Comparison of ENCODE assay signal across 8 cellular contexts in genomic region chr7:24911213-24911603, GRCh38.
DNase-seq lines count a peak whose midpoint lies in the region; ATAC-seq, FAIRE-seq and TF ChIP-seq lines count a peak whose summit lies in the region.

No MANE protein-coding gene starts in this region.

- no peaks in the 10 kb centered on the region for H3K9me3 ChIP-seq in osteoblast (ENCODE audit: low read depth, low read length)
- H3K9me3 ChIP-seq in stomach = no peaks in the 10 kb centered on the region

- no peak for FAIRE-seq in H54 (lab: Jason Lieb, UNC)

- peak overlapping the region; percentile 5 for H3K4me2 ChIP-seq in osteoblast (ENCODE audit: insufficient read depth, low read length)

- TF ChIP-seq POLR2A in stomach (IDR thresholded peaks at IDR 0.05) (no peak), H54 (IDR thresholded peaks at IDR 0.05; ENCODE audit: low read depth, low read length) (no peak)

- H3K9me3 Mint-ChIP-seq in activated CD4-positive, alpha-beta T cell treated with anti-CD3 and anti-CD28 coated beads, Interleukin-2, amount 10 ng/mL, durations not matched to agents 24 days and 14 days = peaks cover 13% of the 10 kb centered on the region

- H3K27ac ChIP-seq in osteoblast (ENCODE audit: low read depth, low read length) = peak overlapping the region; percentile 4
- H3K27ac ChIP-seq in stomach = peak overlapping the region in 1 of 5 donors; percentile 11

- H3K4me1 Mint-ChIP-seq in activated CD4-positive, alpha-beta T cell treated with anti-CD3 and anti-CD28 coated beads, Interleukin-2, amount 10 ng/mL, durations not matched to agents 24 days and 14 days = peaks cover 54% of the 10 kb centered on the region

- H3K36me3 ChIP-seq in osteoblast (ENCODE audit: insufficient read depth, low read length) (no peaks in the 10 kb centered on the region), stomach (no peaks in the 10 kb centered on the region)

- no peak for TF ChIP-seq EP300 in stomach (IDR thresholded peaks at IDR 0.05)

- TF ChIP-seq CTCF in osteoblast (IDR thresholded peaks at IDR 0.05; ENCODE audit: extremely low read depth, low read depth, low read length) (no peak), stomach (IDR thresholded peaks at IDR 0.05) (no peak)

- H3K36me3 Mint-ChIP-seq in activated CD4-positive, alpha-beta T cell treated with anti-CD3 and anti-CD28 coated beads, Interleukin-2, amount 10 ng/mL, durations not matched to agents 24 days and 14 days (ENCODE audit: low read depth) = peaks cover 30% of the 10 kb centered on the region

- H3K27ac Mint-ChIP-seq in activated CD4-positive, alpha-beta T cell treated with anti-CD3 and anti-CD28 coated beads, Interleukin-2, amount 10 ng/mL, durations not matched to agents 24 days and 14 days = peak overlapping the region; percentile 97

- H3K27me3 Mint-ChIP-seq in activated CD4-positive, alpha-beta T cell treated with anti-CD3 and anti-CD28 coated beads, Interleukin-2, amount 10 ng/mL, durations not matched to agents 24 days and 14 days = no peaks in the 10 kb centered on the region

- H3K27me3 ChIP-seq in osteoblast (ENCODE audit: insufficient read depth, low read length) (no peaks in the 10 kb centered on the region), stomach (no peaks in the 10 kb centered on the region)

- H3K4me3 ChIP-seq in osteoblast (ENCODE audit: insufficient read depth, low read length) (no peak overlapping the region), stomach (no peak overlapping the region)

- ATAC-seq in HG02623 (IDR thresholded peaks at IDR 0.05; ENCODE audit: unreplicated experiment) = peak; percentile 36

- H3K4me1 ChIP-seq in osteoblast (ENCODE audit: insufficient read depth, low read length) (peaks cover 37% of the 10 kb centered on the region), stomach (peaks cover 9 to 49% (median 21%) of the 10 kb centered on the region in 4 donors)

- intact Hi-C loops in activated CD4-positive, alpha-beta T cell treated with anti-CD3 and anti-CD28 coated beads, Interleukin-2, amount 10 ng/mL, durations not matched to agents 24 days and 14 days (cut with micrococcal nuclease) = loop anchor here (1.0 kb wide), 1 partner anchor 10 kb away; no protein-coding TSS in a partner anchor
- intact Hi-C loops in stomach (cut with DNase I; ENCODE audit: low total_unique reads) = no loop called here

- peaks cover 2% of the 10 kb centered on the region for H4K20me1 ChIP-seq in osteoblast (ENCODE audit: insufficient read depth, low read length)

- H3K79me2 ChIP-seq in osteoblast (ENCODE audit: insufficient read depth, low read length) = peaks cover 91% of the 10 kb centered on the region

- peak overlapping the region; percentile 76 for H3K4me3 Mint-ChIP-seq in activated CD4-positive, alpha-beta T cell treated with anti-CD3 and anti-CD28 coated beads, Interleukin-2, amount 10 ng/mL, durations not matched to agents 24 days and 14 days

- DNase-seq in activated CD4-positive, alpha-beta T cell treated with anti-CD3 and anti-CD28 coated beads, Interleukin-2, amount 10 ng/mL, durations not matched to agents 24 days and 14 days = peak; percentile 80
- no peak for DNase-seq in activated CD4-positive, alpha-beta T cell treated with anti-CD3 and anti-CD28 coated beads, Interleukin-2, amount 50 U/mL, for 48 hours
- DNase-seq in OCI-M1 (lab: John Stamatoyannopoulos, UW) (peak; percentile 86), osteoblast (ENCODE audit: insufficient read length, low spot score, missing footprints) (no peak), stomach (no peak), H54 (ENCODE audit: insufficient read length, low spot score) (no peak), NCI-H2081 treated with DMSO at 0.1 percent for 48 hours (lab: John Stamatoyannopoulos, UW) (no peak)

- H2AFZ ChIP-seq in osteoblast (ENCODE audit: low read length) = no peak overlapping the region

- WGBS in stomach, 5 donors = 26 to 48% (median 36%) methylated on average over 3 of the region's 3 CpGs

Comparison
In these comparisons a context has a peak if more than half of its experiments do, and no peak if none do; other contexts are left out.
1. DNase-seq: peak in activated CD4-positive, alpha-beta T cell treated with anti-CD3 and anti-CD28 coated beads, Interleukin-2, amount 10 ng/mL, durations not matched to agents 24 days and 14 days (single experiment) and OCI-M1 (single experiment); none in activated CD4-positive, alpha-beta T cell treated with anti-CD3 and anti-CD28 coated beads, Interleukin-2, amount 50 U/mL, for 48 hours (0 of 2), osteoblast (single experiment), stomach (single experiment), H54 (single experiment) and NCI-H2081 treated with DMSO at 0.1 percent for 48 hours (single experiment).